1 cellular context compared by ENCODE assay signal in the genomic region with DNA sequence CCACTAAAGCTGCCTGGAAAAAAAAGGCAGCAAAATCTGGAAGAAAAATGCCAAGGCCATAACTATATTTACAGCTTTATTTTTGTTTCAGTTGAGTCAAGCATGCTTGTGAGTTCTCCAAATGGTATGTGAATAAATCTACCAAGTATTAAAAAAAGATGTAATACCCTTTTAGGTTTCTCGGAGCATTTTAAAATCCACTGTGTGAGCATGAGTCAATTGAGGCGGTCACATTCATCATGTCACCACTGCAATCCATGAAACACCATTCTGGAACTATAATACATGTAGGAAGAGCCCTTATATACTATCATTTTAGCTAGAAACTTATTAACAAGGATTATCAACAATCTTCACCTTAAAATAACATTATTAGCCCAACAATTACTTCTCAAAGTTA.
TF ChIP-seq lines count a peak whose summit lies in the region.

No MANE protein-coding gene starts in this region.

TF ChIP-seq in SK-N-SH, 30 proteins besides CTCF, POLR2A, EP300 and RAD21:
- TF ChIP-seq, protein P1, sequence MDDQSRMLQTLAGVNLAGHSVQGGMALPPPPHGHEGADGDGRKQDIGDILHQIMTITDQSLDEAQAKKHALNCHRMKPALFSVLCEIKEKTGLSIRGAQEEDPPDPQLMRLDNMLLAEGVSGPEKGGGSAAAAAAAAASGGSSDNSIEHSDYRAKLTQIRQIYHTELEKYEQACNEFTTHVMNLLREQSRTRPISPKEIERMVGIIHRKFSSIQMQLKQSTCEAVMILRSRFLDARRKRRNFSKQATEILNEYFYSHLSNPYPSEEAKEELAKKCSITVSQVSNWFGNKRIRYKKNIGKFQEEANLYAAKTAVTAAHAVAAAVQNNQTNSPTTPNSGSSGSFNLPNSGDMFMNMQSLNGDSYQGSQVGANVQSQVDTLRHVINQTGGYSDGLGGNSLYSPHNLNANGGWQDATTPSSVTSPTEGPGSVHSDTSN (IDR thresholded peaks at IDR 0.05): peak; percentile 90
- TF ChIP-seq ELF1 (IDR thresholded peaks at IDR 0.05) (no peak), JUND (IDR thresholded peaks at IDR 0.05) (peak; percentile 75), FOSL2 (IDR thresholded peaks at IDR 0.05; ENCODE audit: borderline replicate concordance, low read depth) (peak; percentile 76; the same call in 1 of the 2 replicates), GATA2 (CRISPR knock-in tag; IDR thresholded peaks at IDR 0.05) (no peak), TCF12 (IDR thresholded peaks at IDR 0.05) (peak; percentile 49), CHD2 (IDR thresholded peaks at IDR 0.05; ENCODE audit: low read length, partially characterized antibody) (no peak)
